ENCODE assay signal across 11 cellular contexts in genomic region chr4:110087116-110087708, GRCh38.
DNase-seq lines count a peak whose midpoint lies in the region; ATAC-seq and TF ChIP-seq lines count a peak whose summit lies in the region.
"Had no signal": no experiment of that assay in that cellular context is flagged by ENCODE, and none has a peak within 500 bp of the region (broad histone marks: within the 10 kb centered on the region; RNA-seq: fewer than 3 reads in every experiment).

No MANE protein-coding gene starts in this region.

- H3K36me3 Mint-ChIP-seq in HFFc6 (ENCODE audit: low read depth): no peaks in the 10 kb centered on the region; the same call in 1 of the 2 replicates
- H3K36me3 Mint-ChIP-seq: naive B cell had no signal

- H3K27me3 Mint-ChIP-seq in HFFc6 (ENCODE audit: insufficient read depth): no peaks in the 10 kb centered on the region
- H3K27me3 Mint-ChIP-seq: naive B cell; stimulated activated naive B cell treated with anti-CD40 and anti-IgM and Interleukin-4, amounts not matched to agents 10 μg/mL and 1 μg/mL and 100 μg/mL, for 72 hours had no signal

- no peaks in the 10 kb centered on the region for H3K36me3 ChIP-seq in gastroesophageal sphincter

- H3K4me1 ChIP-seq in gastroesophageal sphincter: peaks cover 0 to 11% (median 0%) of the 10 kb centered on the region in 3 donors

- no peak for TF ChIP-seq POLR2A in gastroesophageal sphincter (IDR thresholded peaks at IDR 0.05)

- H3K4me1 Mint-ChIP-seq in HFFc6 (ENCODE audit: low read depth): peaks cover 76% of the 10 kb centered on the region

- peak overlapping the region; percentile 62 for H3K27ac Mint-ChIP-seq in HFFc6
- H3K27ac Mint-ChIP-seq: naive B cell; stimulated activated naive B cell treated with anti-CD40 and anti-IgM and Interleukin-4, amounts not matched to agents 10 μg/mL and 1 μg/mL and 100 μg/mL, for 72 hours had no signal

- H3K4me3 Mint-ChIP-seq in HFFc6: peak overlapping the region; percentile 46; the same call in 1 of the 2 replicates
- H3K4me3 Mint-ChIP-seq: naive B cell; stimulated activated naive B cell treated with anti-CD40 and anti-IgM and Interleukin-4, amounts not matched to agents 10 μg/mL and 1 μg/mL and 100 μg/mL, for 72 hours had no signal

- DNase-seq in AG20443 (ENCODE audit: low spot score) (peak; percentile 36), HFFc6 (peak; percentile 80), SHP77 treated with DMSO at 0.1 percent for 48 hours (lab: John Stamatoyannopoulos, UW) (peak; percentile 33), inferior parietal cortex (ENCODE audit: extremely low spot score) (peak; percentile 62), T-helper 9 cell (no peak), Kasumi-1 (lab: John Stamatoyannopoulos, UW) (no peak)
- DNase-seq in effector CD8-positive, alpha-beta T cell (lab: John Stamatoyannopoulos, UW): no peak
- DNase-seq: activated gamma-delta T cell treated with Interleukin-2 at 50 U/mL for 16 hours; naive B cell; stimulated activated naive B cell treated with anti-CD40 and anti-IgM and Interleukin-4, amounts not matched to agents 10 μg/mL and 1 μg/mL and 100 μg/mL, for 72 hours had no signal

- 37 to 53% methylated on average over 4 of the region's 4 CpGs for WGBS in gastroesophageal sphincter (ENCODE audit: low coverage in 1 of 2), 2 donors

- H3K27ac ChIP-seq in gastroesophageal sphincter: no peak overlapping the region

- no peak for TF ChIP-seq EP300 in gastroesophageal sphincter (IDR thresholded peaks at IDR 0.05)

- H3K9me3 Mint-ChIP-seq in HFFc6: no peaks in the 10 kb centered on the region
- H3K9me3 Mint-ChIP-seq: naive B cell; stimulated activated naive B cell treated with anti-CD40 and anti-IgM and Interleukin-4, amounts not matched to agents 10 μg/mL and 1 μg/mL and 100 μg/mL, for 72 hours had no signal

- no peak for ATAC-seq in gastroesophageal sphincter
- ATAC-seq: stimulated activated naive B cell treated with anti-CD40 and anti-IgM and Interleukin-4, amounts not matched to agents 10 μg/mL and 1 μg/mL and 100 μg/mL, for 72 hours had no signal

- TF ChIP-seq CTCF in HFFc6 (IDR thresholded peaks at IDR 0.05) (no peak), gastroesophageal sphincter (IDR thresholded peaks at IDR 0.05) (no peak)

- H3K4me3 ChIP-seq in gastroesophageal sphincter: no peak overlapping the region

- no peaks in the 10 kb centered on the region for H3K27me3 ChIP-seq in gastroesophageal sphincter

- no peaks in the 10 kb centered on the region for H3K9me3 ChIP-seq in gastroesophageal sphincter

Comparison
In these comparisons a context has a peak if more than half of its experiments do, and no peak if none do; other contexts are left out.
1. DNase-seq: peak in AG20443 (single experiment), HFFc6 (single experiment), SHP77 treated with DMSO at 0.1 percent for 48 hours (single experiment) and inferior parietal cortex (single experiment); none in T-helper 9 cell (single experiment), Kasumi-1 (0 of 2) and effector CD8-positive, alpha-beta T cell (single experiment).